1 cellular context compared by ENCODE assay signal in genomic region chr17:38350035-38350434, GRCh38.
TF ChIP-seq lines count a peak whose summit lies in the region.

No MANE protein-coding gene starts in this region.

TF ChIP-seq in A549, 52 proteins besides CTCF, POLR2A, EP300 and RAD21:
- no peak for TF ChIP-seq NPAS2 (CRISPR knock-in tag; IDR thresholded peaks at IDR 0.05; ENCODE audit: borderline replicate concordance)
